2 cellular contexts compared by ENCODE assay signal in the genomic region with DNA sequence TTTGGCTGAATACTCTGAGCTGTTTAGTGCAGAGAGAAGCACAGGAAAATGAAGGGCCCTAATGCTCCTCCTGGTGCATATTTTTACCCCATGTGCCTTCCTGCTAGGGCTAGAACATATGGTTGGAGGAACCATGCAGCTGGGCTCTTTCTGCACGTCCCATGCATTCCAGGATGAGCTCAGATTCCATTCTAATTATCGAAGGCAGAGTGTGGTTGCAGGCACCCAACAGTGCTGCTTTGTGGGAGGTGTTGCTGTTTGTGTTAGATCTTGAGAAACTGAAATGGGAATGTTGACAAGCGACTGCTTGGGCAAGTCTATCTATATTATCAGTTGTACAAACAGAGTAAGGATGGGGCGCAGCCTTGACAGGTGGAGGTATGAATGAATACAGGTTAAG.
TF ChIP-seq lines count a peak whose summit lies in the region.

No MANE protein-coding gene starts in this region.

TF ChIP-seq in GM23338, 12 proteins besides CTCF, POLR2A, EP300 and RAD21 (continued from another document):
- TF ChIP-seq, protein P1, sequence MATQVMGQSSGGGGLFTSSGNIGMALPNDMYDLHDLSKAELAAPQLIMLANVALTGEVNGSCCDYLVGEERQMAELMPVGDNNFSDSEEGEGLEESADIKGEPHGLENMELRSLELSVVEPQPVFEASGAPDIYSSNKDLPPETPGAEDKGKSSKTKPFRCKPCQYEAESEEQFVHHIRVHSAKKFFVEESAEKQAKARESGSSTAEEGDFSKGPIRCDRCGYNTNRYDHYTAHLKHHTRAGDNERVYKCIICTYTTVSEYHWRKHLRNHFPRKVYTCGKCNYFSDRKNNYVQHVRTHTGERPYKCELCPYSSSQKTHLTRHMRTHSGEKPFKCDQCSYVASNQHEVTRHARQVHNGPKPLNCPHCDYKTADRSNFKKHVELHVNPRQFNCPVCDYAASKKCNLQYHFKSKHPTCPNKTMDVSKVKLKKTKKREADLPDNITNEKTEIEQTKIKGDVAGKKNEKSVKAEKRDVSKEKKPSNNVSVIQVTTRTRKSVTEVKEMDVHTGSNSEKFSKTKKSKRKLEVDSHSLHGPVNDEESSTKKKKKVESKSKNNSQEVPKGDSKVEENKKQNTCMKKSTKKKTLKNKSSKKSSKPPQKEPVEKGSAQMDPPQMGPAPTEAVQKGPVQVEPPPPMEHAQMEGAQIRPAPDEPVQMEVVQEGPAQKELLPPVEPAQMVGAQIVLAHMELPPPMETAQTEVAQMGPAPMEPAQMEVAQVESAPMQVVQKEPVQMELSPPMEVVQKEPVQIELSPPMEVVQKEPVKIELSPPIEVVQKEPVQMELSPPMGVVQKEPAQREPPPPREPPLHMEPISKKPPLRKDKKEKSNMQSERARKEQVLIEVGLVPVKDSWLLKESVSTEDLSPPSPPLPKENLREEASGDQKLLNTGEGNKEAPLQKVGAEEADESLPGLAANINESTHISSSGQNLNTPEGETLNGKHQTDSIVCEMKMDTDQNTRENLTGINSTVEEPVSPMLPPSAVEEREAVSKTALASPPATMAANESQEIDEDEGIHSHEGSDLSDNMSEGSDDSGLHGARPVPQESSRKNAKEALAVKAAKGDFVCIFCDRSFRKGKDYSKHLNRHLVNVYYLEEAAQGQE (IDR thresholded peaks at IDR 0.05; ENCODE audit: unreplicated experiment): no peak

TF ChIP-seq in WTC11, 78 proteins besides CTCF, POLR2A, EP300 and RAD21 (continued from another document):
- TF ChIP-seq, protein P2, sequence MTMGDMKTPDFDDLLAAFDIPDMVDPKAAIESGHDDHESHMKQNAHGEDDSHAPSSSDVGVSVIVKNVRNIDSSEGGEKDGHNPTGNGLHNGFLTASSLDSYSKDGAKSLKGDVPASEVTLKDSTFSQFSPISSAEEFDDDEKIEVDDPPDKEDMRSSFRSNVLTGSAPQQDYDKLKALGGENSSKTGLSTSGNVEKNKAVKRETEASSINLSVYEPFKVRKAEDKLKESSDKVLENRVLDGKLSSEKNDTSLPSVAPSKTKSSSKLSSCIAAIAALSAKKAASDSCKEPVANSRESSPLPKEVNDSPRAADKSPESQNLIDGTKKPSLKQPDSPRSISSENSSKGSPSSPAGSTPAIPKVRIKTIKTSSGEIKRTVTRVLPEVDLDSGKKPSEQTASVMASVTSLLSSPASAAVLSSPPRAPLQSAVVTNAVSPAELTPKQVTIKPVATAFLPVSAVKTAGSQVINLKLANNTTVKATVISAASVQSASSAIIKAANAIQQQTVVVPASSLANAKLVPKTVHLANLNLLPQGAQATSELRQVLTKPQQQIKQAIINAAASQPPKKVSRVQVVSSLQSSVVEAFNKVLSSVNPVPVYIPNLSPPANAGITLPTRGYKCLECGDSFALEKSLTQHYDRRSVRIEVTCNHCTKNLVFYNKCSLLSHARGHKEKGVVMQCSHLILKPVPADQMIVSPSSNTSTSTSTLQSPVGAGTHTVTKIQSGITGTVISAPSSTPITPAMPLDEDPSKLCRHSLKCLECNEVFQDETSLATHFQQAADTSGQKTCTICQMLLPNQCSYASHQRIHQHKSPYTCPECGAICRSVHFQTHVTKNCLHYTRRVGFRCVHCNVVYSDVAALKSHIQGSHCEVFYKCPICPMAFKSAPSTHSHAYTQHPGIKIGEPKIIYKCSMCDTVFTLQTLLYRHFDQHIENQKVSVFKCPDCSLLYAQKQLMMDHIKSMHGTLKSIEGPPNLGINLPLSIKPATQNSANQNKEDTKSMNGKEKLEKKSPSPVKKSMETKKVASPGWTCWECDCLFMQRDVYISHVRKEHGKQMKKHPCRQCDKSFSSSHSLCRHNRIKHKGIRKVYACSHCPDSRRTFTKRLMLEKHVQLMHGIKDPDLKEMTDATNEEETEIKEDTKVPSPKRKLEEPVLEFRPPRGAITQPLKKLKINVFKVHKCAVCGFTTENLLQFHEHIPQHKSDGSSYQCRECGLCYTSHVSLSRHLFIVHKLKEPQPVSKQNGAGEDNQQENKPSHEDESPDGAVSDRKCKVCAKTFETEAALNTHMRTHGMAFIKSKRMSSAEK (CRISPR knock-in tag; IDR thresholded peaks at IDR 0.05; ENCODE audit: borderline replicate concordance): no peak
- TF ChIP-seq, protein P3, sequence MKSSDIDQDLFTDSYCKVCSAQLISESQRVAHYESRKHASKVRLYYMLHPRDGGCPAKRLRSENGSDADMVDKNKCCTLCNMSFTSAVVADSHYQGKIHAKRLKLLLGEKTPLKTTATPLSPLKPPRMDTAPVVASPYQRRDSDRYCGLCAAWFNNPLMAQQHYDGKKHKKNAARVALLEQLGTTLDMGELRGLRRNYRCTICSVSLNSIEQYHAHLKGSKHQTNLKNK (CRISPR knock-in tag; IDR thresholded peaks at IDR 0.05): no peak
- TF ChIP-seq ZNF423 (CRISPR knock-in tag; IDR thresholded peaks at IDR 0.05): no peak
